Comparison of ENCODE assay signal across 33 cellular contexts in the genomic region with DNA sequence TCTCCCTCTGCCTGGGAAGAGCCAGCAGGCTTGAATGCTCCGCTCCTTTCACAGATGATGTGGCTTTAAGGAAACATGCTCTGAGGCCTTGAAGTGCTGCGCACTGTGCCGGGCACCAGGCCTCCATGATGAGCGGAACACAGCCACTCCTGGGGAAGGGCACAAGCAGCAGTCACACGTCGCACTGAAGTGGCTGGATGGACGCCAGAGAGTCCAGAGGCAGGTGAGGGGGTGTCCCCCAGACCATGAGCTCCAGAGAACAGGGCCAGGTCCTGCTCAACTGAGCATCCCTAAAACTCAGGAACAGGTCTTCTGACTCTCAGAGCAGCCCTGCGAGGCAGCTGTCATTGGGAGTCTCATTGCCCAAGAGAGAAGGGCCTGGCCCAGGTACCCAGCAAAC. TPM values are rescaled to one million over a fixed set of nuclear protein-coding genes. Genes with fewer than 3 reads are reported as not detected.
"Had no signal": no experiment of that assay in that cellular context is flagged by ENCODE, and none has a peak within 500 bp of the region (broad histone marks: within the 10 kb centered on the region; RNA-seq: fewer than 3 reads in every experiment).

No MANE protein-coding gene starts in this region.

- H3K4me1 ChIP-seq: ascending aorta, SJCRH30 had no signal

- H3K27ac Mint-ChIP-seq: activated CD4-positive, alpha-beta T cell treated with anti-CD3 and anti-CD28 coated beads, Interleukin-2, amount 10 ng/mL, durations not matched to agents 24 days and 14 days; activated CD8-positive, alpha-beta T cell treated with anti-CD3 and anti-CD28 coated beads for 36 hours; activated naive CD4-positive, alpha-beta T cell treated with anti-CD3 and anti-CD28 coated beads, Interleukin-2, amount 50 U/mL, for 24 hours; activated naive CD8-positive, alpha-beta T cell treated with anti-CD3 and anti-CD28 coated beads, Interleukin-2, amount 10 ng/mL, durations not matched to agents 7 days and 5 days; activated T-cell treated with anti-CD3 and anti-CD28 coated beads, Interleukin-2, amount 50 U/mL, for 24 hours; activated T-helper 2 cell treated with anti-CD3 and anti-CD28 coated beads, Interferon-gamma antibody, Interleukin-2, Interleukin-4, amounts not matched to agents 10 μg/mL and 5 μg/mL and 100 μg/mL, durations not matched to agents 14 hours and 24 hours and 36 hours; T-helper 1 cell treated with Interleukin-12 subunit alpha and Interleukin-12 subunit beta and Interleukin-4 antibody, amounts not matched to agents 30 μg/mL and 1 μg/mL, for 36 hours; T-helper 2 cell treated with Interferon-gamma antibody and Interleukin-4, amounts not matched to agents 5 μg/mL and 100 μg/mL, for 36 hours had no signal

- H3K4me1 Mint-ChIP-seq: activated CD4-positive, alpha-beta T cell treated with anti-CD3 and anti-CD28 coated beads, Interleukin-2, amount 10 ng/mL, durations not matched to agents 24 days and 14 days; activated naive CD4-positive, alpha-beta T cell treated with anti-CD3 and anti-CD28 coated beads, Interleukin-2, amount 50 U/mL, for 24 hours; activated naive CD8-positive, alpha-beta T cell treated with anti-CD3 and anti-CD28 coated beads, Interleukin-2, amount 10 ng/mL, durations not matched to agents 7 days and 5 days had no signal

- H3K9me3 ChIP-seq: ascending aorta, MG63, SJCRH30 had no signal

- FAIRE-seq: RCC 7860, TTC549 had no signal

- ATAC-seq: activated CD8-positive, alpha-beta T cell treated with anti-CD3 and anti-CD28 coated beads for 36 hours had no signal

- H3K36me3 ChIP-seq: ascending aorta, cardiac muscle cell, MG63, SJCRH30 had no signal

- H3K27ac ChIP-seq: ascending aorta, PC-9, RWPE1, SJCRH30, SK-N-MC had no signal

- H3K4me3 ChIP-seq: ascending aorta, cardiac muscle cell, MG63, PC-9, SJCRH30, SK-N-MC had no signal

- H3K27me3 Mint-ChIP-seq: activated CD4-positive, alpha-beta T cell treated with anti-CD3 and anti-CD28 coated beads, Interleukin-2, amount 10 ng/mL, durations not matched to agents 24 days and 14 days; activated CD8-positive, alpha-beta T cell treated with anti-CD3 and anti-CD28 coated beads for 36 hours; activated naive CD4-positive, alpha-beta T cell treated with anti-CD3 and anti-CD28 coated beads, Interleukin-2, amount 50 U/mL, for 24 hours; activated naive CD8-positive, alpha-beta T cell treated with anti-CD3 and anti-CD28 coated beads, Interleukin-2, amount 10 ng/mL, durations not matched to agents 7 days and 5 days; activated T-cell treated with anti-CD3 and anti-CD28 coated beads, Interleukin-2, amount 50 U/mL, for 24 hours had no signal

- H3K9me3 Mint-ChIP-seq: activated CD4-positive, alpha-beta T cell treated with anti-CD3 and anti-CD28 coated beads, Interleukin-2, amount 10 ng/mL, durations not matched to agents 24 days and 14 days; activated CD8-positive, alpha-beta T cell treated with anti-CD3 and anti-CD28 coated beads for 36 hours; activated naive CD4-positive, alpha-beta T cell treated with anti-CD3 and anti-CD28 coated beads, Interleukin-2, amount 50 U/mL, for 24 hours; activated naive CD8-positive, alpha-beta T cell treated with anti-CD3 and anti-CD28 coated beads, Interleukin-2, amount 10 ng/mL, durations not matched to agents 7 days and 5 days; activated T-cell treated with anti-CD3 and anti-CD28 coated beads, Interleukin-2, amount 50 U/mL, for 24 hours; activated T-helper 2 cell treated with anti-CD3 and anti-CD28 coated beads, Interferon-gamma antibody, Interleukin-2, Interleukin-4, amounts not matched to agents 10 μg/mL and 5 μg/mL and 100 μg/mL, durations not matched to agents 14 hours and 24 hours and 36 hours; T-helper 1 cell treated with Interleukin-12 subunit alpha and Interleukin-12 subunit beta and Interleukin-4 antibody, amounts not matched to agents 30 μg/mL and 1 μg/mL, for 36 hours; T-helper 2 cell treated with Interferon-gamma antibody and Interleukin-4, amounts not matched to agents 5 μg/mL and 100 μg/mL, for 36 hours had no signal

- H3K36me3 Mint-ChIP-seq: activated naive CD4-positive, alpha-beta T cell treated with anti-CD3 and anti-CD28 coated beads, Interleukin-2, amount 50 U/mL, for 24 hours; activated naive CD8-positive, alpha-beta T cell treated with anti-CD3 and anti-CD28 coated beads, Interleukin-2, amount 10 ng/mL, durations not matched to agents 7 days and 5 days had no signal

- DNase-seq: activated CD4-positive, alpha-beta T cell treated with anti-CD3 and anti-CD28 coated beads, Interleukin-2, amount 10 ng/mL, durations not matched to agents 24 days and 14 days; activated CD4-positive, alpha-beta T cell treated with anti-CD3 and anti-CD28 coated beads, Interleukin-2, amount 50 U/mL, for 4 hours; activated CD8-positive, alpha-beta T cell treated with anti-CD3 and anti-CD28 coated beads for 36 hours; activated gamma-delta T cell; activated naive CD4-positive, alpha-beta T cell treated with Interleukin-2 at 50 U/mL for 16 hours; activated naive CD8-positive, alpha-beta T cell treated with anti-CD3 and anti-CD28 coated beads, Interleukin-2, amount 10 ng/mL, durations not matched to agents 7 days and 5 days; activated T-cell treated with anti-CD3 and anti-CD28 coated beads, Interleukin-2, amount 50 U/mL, for 24 hours; amygdala; cerebellar nuclear complex; Kasumi-1; KG1; MG63; NCI-H1048; NCI-H146; NCI-H187; NCI-H2029 treated with DMSO at 0.1 percent for 48 hours; NCI-H2107; NCI-H226; NCI-H446 treated with DMSO at 0.1 percent for 48 hours; NCI-H524 treated with DMSO at 0.1 percent for 48 hours; PC-9; SHP77; SJCRH30 had no signal

- H3K27me3 ChIP-seq: ascending aorta, cardiac muscle cell, MG63, SJCRH30 had no signal

- H3K4me3 Mint-ChIP-seq: activated CD4-positive, alpha-beta T cell treated with anti-CD3 and anti-CD28 coated beads, Interleukin-2, amount 10 ng/mL, durations not matched to agents 24 days and 14 days; activated CD8-positive, alpha-beta T cell treated with anti-CD3 and anti-CD28 coated beads for 36 hours; activated naive CD4-positive, alpha-beta T cell treated with anti-CD3 and anti-CD28 coated beads, Interleukin-2, amount 50 U/mL, for 24 hours; activated naive CD8-positive, alpha-beta T cell treated with anti-CD3 and anti-CD28 coated beads, Interleukin-2, amount 10 ng/mL, durations not matched to agents 7 days and 5 days; activated T-cell treated with anti-CD3 and anti-CD28 coated beads, Interleukin-2, amount 50 U/mL, for 24 hours; T-helper 1 cell treated with Interleukin-12 subunit alpha and Interleukin-12 subunit beta and Interleukin-4 antibody, amounts not matched to agents 30 μg/mL and 1 μg/mL, for 36 hours; T-helper 2 cell treated with Interferon-gamma antibody and Interleukin-4, amounts not matched to agents 5 μg/mL and 100 μg/mL, for 36 hours had no signal

RNA-seq across cellular contexts. Expression of a gene that starts 59.7 kb away (rescaled TPM):
- total RNA-seq: SJCRH30 had no signal
